Comparison of ENCODE assay signal across 17 cellular contexts in genomic region chr4:123783091-123783765, GRCh38.
A peak's percentile ranks its signal among the peaks of the same experiment; 100 is the strongest.
DNase-seq lines count a peak whose midpoint lies in the region; ATAC-seq and TF ChIP-seq lines count a peak whose summit lies in the region.
"Had no signal": no experiment of that assay in that cellular context is flagged by ENCODE, and none has a peak within 500 bp of the region (broad histone marks: within the 10 kb centered on the region; RNA-seq: fewer than 3 reads in every experiment).

No MANE protein-coding gene starts in this region.

- peak overlapping the region; percentile 80 for H3K27ac ChIP-seq in ACC112 (ENCODE audit: low read depth, low read length)
- peak overlapping the region; percentile 84; the same call in 1 of the 2 replicates for H3K27ac ChIP-seq in IMR-90 (ENCODE audit: insufficient read depth, low read length)
- peak overlapping the region; percentile 76 for H3K27ac ChIP-seq in fibroblast of lung (ENCODE audit: insufficient read depth, low read length)
- H3K27ac ChIP-seq: cardiac muscle cell had no signal

- H3K9me3 Mint-ChIP-seq in nephron = peaks cover 4% of the 10 kb centered on the region
- H3K9me3 Mint-ChIP-seq: activated CD8-positive, alpha-beta T cell treated with anti-CD3 and anti-CD28 coated beads for 36 hours had no signal

- H3K56ac ChIP-seq in IMR-90 (ENCODE audit: extremely low read depth, insufficient read depth, low read length) = no peak overlapping the region

- no peak for TF ChIP-seq RAD21 in IMR-90 (IDR thresholded peaks at IDR 0.05; ENCODE audit: low read length)

- H3K36me3 Mint-ChIP-seq in nephron (ENCODE audit: low read depth) = no peaks in the 10 kb centered on the region
- H3K36me3 Mint-ChIP-seq: activated naive CD8-positive, alpha-beta T cell had no signal

- H3K4me3 ChIP-seq in ACC112 (ENCODE audit: low read depth, low read length) (no peak overlapping the region), IMR-90 (ENCODE audit: insufficient read depth, low read depth, low read length) (no peak overlapping the region), fibroblast of lung (replicated peaks in 1 of 4; ENCODE audit: control extremely low read depth in 1 of 4, insufficient read depth in 1 of 4, low read depth in 3 of 4, low read length in 4 of 4) (no peak overlapping the region)
- H3K4me3 ChIP-seq: cardiac muscle cell, left lung, upper lobe of left lung had no signal

- peak overlapping the region; percentile 91 for H3K4ac ChIP-seq in IMR-90 (ENCODE audit: low read depth, low read length)

- H4K8ac ChIP-seq in IMR-90 (ENCODE audit: low read depth in 2 of 2, low read length in 2 of 2) = peak overlapping the region; percentile 36 to 82; a peak in 3 of 4 replicates

- H3K4me1 Mint-ChIP-seq in nephron = peaks cover 43% of the 10 kb centered on the region

- ATAC-seq in IMR-90 (ENCODE audit: low read depth) (peak; percentile 18; the same call in 1 of the 2 replicates), GM18519 (IDR thresholded peaks at IDR 0.05; ENCODE audit: low FRiP score, unreplicated experiment) (no peak)
- ATAC-seq: activated CD8-positive, alpha-beta T cell treated with anti-CD3 and anti-CD28 coated beads for 36 hours; left lung had no signal

- H3K23ac ChIP-seq in IMR-90 (ENCODE audit: low read depth, low read length) = peak overlapping the region; percentile 70; the same call in 1 of the 2 replicates

- peak overlapping the region; percentile 94 for H2BK5ac ChIP-seq in IMR-90 (ENCODE audit: low read depth, low read length, poor library complexity, severe bottlenecking)

- peak overlapping the region; percentile 80 for H3K14ac ChIP-seq in IMR-90 (replicated peaks; ENCODE audit: low read depth, low read length)

- in situ Hi-C loops in IMR-90 (cut with MboI; ENCODE audit: low sequenced_read_pairs) = no loop called here

- H2AK5ac ChIP-seq in IMR-90 (ENCODE audit: low read depth, low read length) = peak overlapping the region; percentile 79

- H2AK9ac ChIP-seq in IMR-90 (replicated peaks; ENCODE audit: low read depth, low read length, poor library complexity) = no peak overlapping the region

- H3K4me2 ChIP-seq in IMR-90 (ENCODE audit: low read depth, low read length) (0 out of 2 replicates have a peak overlapping the region, but pooled peaks have one; percentile 23), fibroblast of lung (ENCODE audit: extremely low read depth, insufficient read depth, low read length) (peak overlapping the region; percentile 46)

- dilution Hi-C loops in IMR-90 (cut with HindIII; ENCODE audit: low sequenced_read_pairs, unreplicated experiment) = no loop called here

- H3K27me3 Mint-ChIP-seq in nephron (ENCODE audit: low read depth) = peaks cover 3% of the 10 kb centered on the region
- H3K27me3 Mint-ChIP-seq: activated naive CD8-positive, alpha-beta T cell had no signal

- BruUV-seq in IMR-90 (replicated peaks; lab: Mats Ljungman, UMichigan) = no TSS peak

- DNase-seq in IMR-90 (peak; percentile 80), fibroblast of lung (ENCODE audit: low read depth in 2 of 2) (peak; percentile 66 to 85), D341Med (ENCODE audit: low spot score) (no peak), GDM1 (lab: John Stamatoyannopoulos, UW) (no peak), ureter (ENCODE audit: low spot score) (no peak)
- DNase-seq: activated CD8-positive, alpha-beta T cell treated with anti-CD3 and anti-CD28 coated beads for 36 hours; effector CD4-positive, alpha-beta T cell; left lung; NCI-H187 treated with DMSO at 0.1 percent for 48 hours; stimulated activated naive CD4-positive, alpha-beta T cell; T-helper 1 cell; upper lobe of left lung had no signal

- H3K79me1 ChIP-seq in IMR-90 (ENCODE audit: low read depth in 1 of 2, low read length in 2 of 2) = no peaks in the 10 kb centered on the region

- peak overlapping the region; percentile 94; the same call in 1 of the 2 replicates for H2BK20ac ChIP-seq in IMR-90 (ENCODE audit: low read depth, low read length)

- CTCF ChIA-PET in IMR-90 (lab: Yijun Ruan, JAX) = no interaction called here

- H3K36me3 ChIP-seq in ACC112 (ENCODE audit: insufficient read depth, low read length) = no peaks in the 10 kb centered on the region
- H3K36me3 ChIP-seq in IMR-90 (ENCODE audit: control insufficient read depth, insufficient read depth, low read length) = no peaks in the 10 kb centered on the region
- no peaks in the 10 kb centered on the region for H3K36me3 ChIP-seq in fibroblast of lung (ENCODE audit: control insufficient read depth, insufficient read depth, low read length)
- H3K36me3 ChIP-seq: cardiac muscle cell, left lung, upper lobe of left lung had no signal

- intact Hi-C loops in IMR-90 (cut with micrococcal nuclease) = loop anchor here (5.0 kb wide), 2 partner anchors 386 to 656 kb away; partner anchors contain the start of gene SPRY1

- no peak overlapping the region for H3K9ac ChIP-seq in IMR-90 (ENCODE audit: low read depth, low read length)
- H3K9ac ChIP-seq in fibroblast of lung (ENCODE audit: insufficient read depth, low read length) = no peak overlapping the region

- peak overlapping the region; percentile 99 for H3K18ac ChIP-seq in IMR-90 (ENCODE audit: low read depth, low read length)

- peak overlapping the region in 2 of 3 experiments; percentile 88 to 90 for H3K27ac Mint-ChIP-seq in nephron
- H3K27ac Mint-ChIP-seq: activated CD8-positive, alpha-beta T cell treated with anti-CD3 and anti-CD28 coated beads for 36 hours; activated naive CD8-positive, alpha-beta T cell had no signal

- WGBS in IMR-90 (ENCODE audit: extremely low coverage in 2 of 2, insufficient read length in 1 of 2), 2 experiments = no CpG with 5 or more reads among the region's 3 CpGs

- H3K9me3 ChIP-seq in IMR-90 (ENCODE audit: control insufficient read depth, insufficient read depth, low read length) = no peaks in the 10 kb centered on the region
- H3K9me3 ChIP-seq in fibroblast of lung (ENCODE audit: control insufficient read depth, insufficient read depth, low read depth, low read length) = no peaks in the 10 kb centered on the region
- H3K9me3 ChIP-seq: upper lobe of left lung had no signal

- peak overlapping the region; percentile 90 for H2BK120ac ChIP-seq in IMR-90 (ENCODE audit: low read depth, low read length)

- H3K79me2 ChIP-seq in ACC112 (ENCODE audit: control insufficient read depth, insufficient read depth, low read length, unreplicated experiment) = no peaks in the 10 kb centered on the region
- H3K79me2 ChIP-seq in fibroblast of lung (ENCODE audit: control insufficient read depth, insufficient read depth, low read length) = no peaks in the 10 kb centered on the region

- TF ChIP-seq POLR2A in IMR-90 (IDR thresholded peaks at IDR 0.05; ENCODE audit: low read depth, low read length) = no peak

- H3K27me3 ChIP-seq in ACC112 (ENCODE audit: insufficient read depth, low read length) = no peaks in the 10 kb centered on the region
- no peaks in the 10 kb centered on the region for H3K27me3 ChIP-seq in IMR-90 (ENCODE audit: control insufficient read depth, insufficient read depth, low read length)
- no peaks in the 10 kb centered on the region for H3K27me3 ChIP-seq in fibroblast of lung (ENCODE audit: control insufficient read depth, insufficient read depth, low read length)
- H3K27me3 ChIP-seq: cardiac muscle cell, left lung, upper lobe of left lung had no signal

- H4K5ac ChIP-seq in IMR-90 (ENCODE audit: low read depth, low read length) = peak overlapping the region; percentile 98

- H4K20me1 ChIP-seq in IMR-90 (ENCODE audit: insufficient read depth, low read length) (no peaks in the 10 kb centered on the region), fibroblast of lung (ENCODE audit: control insufficient read depth, extremely low read depth, insufficient read depth, low read length) (no peaks in the 10 kb centered on the region)

- peak overlapping the region; percentile 84; the same call in 2 of the 3 replicates for H2BK15ac ChIP-seq in IMR-90 (ENCODE audit: low read depth, low read length)

- TF ChIP-seq CTCF in IMR-90 (conservative IDR thresholded peaks at IDR 0.05; ENCODE audit: low read depth, low read length) = no peak
- no peak for TF ChIP-seq CTCF in fibroblast of lung (conservative IDR thresholded peaks at IDR 0.05 in 1 of 2, IDR thresholded peaks at IDR 0.05 in 1 of 2; ENCODE audit: low read depth in 1 of 2, low read length in 2 of 2)
- no peak for TF ChIP-seq CTCF in nephron (IDR thresholded peaks at IDR 0.05; ENCODE audit: unreplicated experiment in 3 of 3)

- H3K4me1 ChIP-seq in ACC112 (ENCODE audit: control insufficient read depth, insufficient read depth, low read length, unreplicated experiment) (peaks cover 47% of the 10 kb centered on the region), IMR-90 (ENCODE audit: control insufficient read depth, insufficient read depth, low read length) (peaks cover 18% of the 10 kb centered on the region), fibroblast of lung (ENCODE audit: control insufficient read depth, extremely low read depth, insufficient read depth, low read length) (peaks cover 28% of the 10 kb centered on the region)
- H3K4me1 ChIP-seq: left lung had no signal

- H3K9me1 ChIP-seq in IMR-90 (ENCODE audit: insufficient read depth, low read length) = peaks cover 6% of the 10 kb centered on the region

- H4K91ac ChIP-seq in IMR-90 (ENCODE audit: insufficient read depth, low read depth, low read length) = peak overlapping the region; percentile 59; the same call in 1 of the 2 replicates

- no peak overlapping the region for H3K4me3 Mint-ChIP-seq in nephron
- H3K4me3 Mint-ChIP-seq: activated CD8-positive, alpha-beta T cell treated with anti-CD3 and anti-CD28 coated beads for 36 hours; activated naive CD8-positive, alpha-beta T cell had no signal

- H2AFZ ChIP-seq in ACC112 (ENCODE audit: low read length, unreplicated experiment) (peak overlapping the region; percentile 37), IMR-90 (replicated peaks; ENCODE audit: low read length, poor library complexity) (no peak overlapping the region), fibroblast of lung (ENCODE audit: low read length) (no peak overlapping the region)

- POLR2A ChIA-PET in IMR-90 (lab: Charles Lee; ENCODE audit: unreplicated experiment) = no interaction called here

TF ChIP-seq in IMR-90, 13 proteins besides CTCF, POLR2A, EP300 and RAD21:
- TF ChIP-seq NFE2L2 (IDR thresholded peaks at IDR 0.05; ENCODE audit: low read depth, low read length) (no peak), MAZ (IDR thresholded peaks at IDR 0.05; ENCODE audit: borderline replicate concordance, low read depth, low read length) (no peak), CEBPB (IDR thresholded peaks at IDR 0.05; ENCODE audit: low read depth, low read length) (peak; percentile 18; the same call in 1 of the 2 replicates), ELK1 (IDR thresholded peaks at IDR 0.05; ENCODE audit: borderline replicate concordance, low read depth, low read length) (no peak)

Comparison
In these comparisons a context has a peak if more than half of its experiments do, and no peak if none do; other contexts are left out.
1. DNase-seq: peak in IMR-90 (single experiment) and fibroblast of lung (2 of 2); none in D341Med (single experiment), GDM1 (single experiment) and ureter (single experiment).
2. Peak in every context shown above with its lines, with median percentiles within 50 percentile points of each other: H3K27ac ChIP-seq.